In genomic region chr7:135238112-135238744, GRCh38 we compare ENCODE assay signal across 1 cellular context.
TF ChIP-seq lines count a peak whose summit lies in the region.

No MANE protein-coding gene starts in this region.

TF ChIP-seq in endothelial cell of umbilical vein, 7 proteins besides CTCF, POLR2A, EP300 and RAD21:
- TF ChIP-seq FOS (IDR thresholded peaks at IDR 0.05; ENCODE audit: borderline replicate concordance, insufficient read depth, low read length): no peak
- no peak for TF ChIP-seq POLR2AphosphoS5 (IDR thresholded peaks at IDR 0.05; ENCODE audit: insufficient read depth, low read depth, low read length)
- no peak for TF ChIP-seq MYC (IDR thresholded peaks at IDR 0.05; ENCODE audit: low read depth, low read length)
